In the genomic region with DNA sequence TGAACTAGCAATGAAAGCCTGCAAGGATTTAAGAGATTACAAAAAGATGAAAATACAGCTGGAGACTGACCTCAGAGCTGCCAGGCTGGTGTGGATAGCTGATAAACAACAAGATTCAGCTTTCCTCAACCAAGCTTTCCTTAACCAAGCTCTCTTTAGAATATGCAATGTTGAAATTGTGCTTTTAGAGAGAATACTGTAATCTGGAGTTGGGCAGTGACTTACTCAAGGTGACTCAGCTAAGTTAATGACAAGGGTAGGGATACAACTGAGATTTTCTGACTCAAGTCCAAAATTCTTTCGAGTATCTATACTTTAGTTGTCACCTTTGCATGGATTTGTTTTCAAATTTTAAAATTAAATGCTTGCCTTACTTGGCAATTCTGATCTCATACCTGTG, we compare ENCODE assay signal across 15 cellular contexts.
DNase-seq lines count a peak whose midpoint lies in the region; FAIRE-seq and TF ChIP-seq lines count a peak whose summit lies in the region.
"Had no signal": no experiment of that assay in that cellular context is flagged by ENCODE, and none has a peak within 500 bp of the region (broad histone marks: within the 10 kb centered on the region; RNA-seq: fewer than 3 reads in every experiment).

No MANE protein-coding gene starts in this region.

- H3K27ac ChIP-seq in HUES6 (ENCODE audit: low read depth, low read length), result 0 out of 2 replicates have a peak overlapping the region, but pooled peaks have one; percentile 43
- peak overlapping the region; percentile 40 for H3K27ac ChIP-seq in astrocyte (ENCODE audit: low read depth, low read length)
- H3K27ac ChIP-seq: skin epidermis, stomach had no signal

- H3K4me3 Mint-ChIP-seq in astrocyte (ENCODE audit: unreplicated experiment), result no peak overlapping the region
- H3K4me3 Mint-ChIP-seq: activated naive CD4-positive, alpha-beta T cell treated with anti-CD3 and anti-CD28 coated beads, Interleukin-2, amount 50 U/mL, for 24 hours; WTC11 had no signal

- H3K9ac ChIP-seq in HUES6 (ENCODE audit: low read length), result no peak overlapping the region
- no peak overlapping the region for H3K9ac ChIP-seq in astrocyte (ENCODE audit: low read length)

- peak; percentile 99 for FAIRE-seq in astrocyte (lab: Jason Lieb, UNC)

- TF ChIP-seq CTCF in astrocyte (IDR thresholded peaks at IDR 0.05; ENCODE audit: insufficient read depth, low read depth, low read length) (no peak), foreskin fibroblast (IDR thresholded peaks at IDR 0.05; ENCODE audit: low read depth, low read length) (no peak)

- no peak overlapping the region for H2AFZ ChIP-seq in astrocyte (ENCODE audit: low read depth, low read length)

- H3K4me3 ChIP-seq in HUES6 (ENCODE audit: low read depth, low read length), result no peak overlapping the region
- H3K4me3 ChIP-seq in astrocyte (ENCODE audit: insufficient read depth, low read depth, low read length), result no peak overlapping the region
- H3K4me3 ChIP-seq in foreskin fibroblast (ENCODE audit: low read depth in 1 of 2, low read length in 2 of 2), result no peak overlapping the region
- H3K4me3 ChIP-seq: skin epidermis, stomach had no signal

- no peaks in the 10 kb centered on the region for H3K79me2 ChIP-seq in astrocyte (ENCODE audit: insufficient read depth, low read length)

- H3K36me3 ChIP-seq in HUES6 (ENCODE audit: control insufficient read depth, insufficient read depth, low read length) (no peaks in the 10 kb centered on the region), astrocyte (ENCODE audit: insufficient read depth, low read length) (no peaks in the 10 kb centered on the region)
- H3K36me3 ChIP-seq: stomach had no signal

- H3K4me1 Mint-ChIP-seq in astrocyte (ENCODE audit: low read depth, unreplicated experiment), result peaks cover 11% of the 10 kb centered on the region
- H3K4me1 Mint-ChIP-seq: WTC11 had no signal

- H3K9me3 ChIP-seq in HUES6 (ENCODE audit: control insufficient read depth, insufficient read depth, low read depth, low read length) (no peaks in the 10 kb centered on the region), astrocyte (ENCODE audit: insufficient read depth, low read depth, low read length) (no peaks in the 10 kb centered on the region)
- H3K9me3 ChIP-seq: stomach had no signal

- no peaks in the 10 kb centered on the region for H4K20me1 ChIP-seq in astrocyte (ENCODE audit: insufficient read depth, low read length)

- no peaks in the 10 kb centered on the region for H3K36me3 Mint-ChIP-seq in astrocyte (ENCODE audit: low read depth, unreplicated experiment)
- H3K36me3 Mint-ChIP-seq: WTC11 had no signal

- no peak overlapping the region for H3K27ac Mint-ChIP-seq in astrocyte (ENCODE audit: unreplicated experiment)
- H3K27ac Mint-ChIP-seq: activated naive CD4-positive, alpha-beta T cell treated with anti-CD3 and anti-CD28 coated beads, Interleukin-2, amount 50 U/mL, for 24 hours; WTC11 had no signal

- DNase-seq in AG08395 (ENCODE audit: low spot score) (peak; percentile 20), astrocyte (ENCODE audit: low read depth) (peak; percentile 44), foreskin fibroblast (peak; percentile 37 to 62), mucosa of gallbladder (ENCODE audit: low spot score) (no peak), SIG-M5 (lab: John Stamatoyannopoulos, UW) (no peak), inferior parietal cortex (ENCODE audit: extremely low spot score) (no peak), NCI-H2227 (lab: John Stamatoyannopoulos, UW; ENCODE audit: unreplicated experiment) (no peak)
- DNase-seq: AML-193, NCI-H345, occipital lobe, stomach had no signal

- H3K27me3 ChIP-seq in HUES6 (ENCODE audit: control insufficient read depth, insufficient read depth, low read length) (no peaks in the 10 kb centered on the region; the same call in 1 of the 2 replicates), astrocyte (ENCODE audit: insufficient read depth, low read length) (no peaks in the 10 kb centered on the region)
- H3K27me3 ChIP-seq: stomach had no signal

- no peaks in the 10 kb centered on the region for H3K9me3 Mint-ChIP-seq in astrocyte (ENCODE audit: unreplicated experiment)
- H3K9me3 Mint-ChIP-seq: activated naive CD4-positive, alpha-beta T cell treated with anti-CD3 and anti-CD28 coated beads, Interleukin-2, amount 50 U/mL, for 24 hours; WTC11 had no signal

- no peaks in the 10 kb centered on the region for H3K4me1 ChIP-seq in HUES6 (ENCODE audit: control insufficient read depth, insufficient read depth, low read length)
- H3K4me1 ChIP-seq in astrocyte (ENCODE audit: insufficient read depth, low read length), result peaks cover 9% of the 10 kb centered on the region

- H3K4me2 ChIP-seq in astrocyte (ENCODE audit: low read length), result peak overlapping the region; percentile 39

- no peaks in the 10 kb centered on the region for H3K27me3 Mint-ChIP-seq in astrocyte (ENCODE audit: low read depth, unreplicated experiment)
- H3K27me3 Mint-ChIP-seq: activated naive CD4-positive, alpha-beta T cell treated with anti-CD3 and anti-CD28 coated beads, Interleukin-2, amount 50 U/mL, for 24 hours had no signal

Comparison
In these comparisons a context has a peak if more than half of its experiments do, and no peak if none do; other contexts are left out.
1. DNase-seq: peak in AG08395 (single experiment), astrocyte (single experiment) and foreskin fibroblast (2 of 2); none in mucosa of gallbladder (single experiment), SIG-M5 (single experiment), inferior parietal cortex (single experiment) and NCI-H2227 (single experiment).